In the genomic region with DNA sequence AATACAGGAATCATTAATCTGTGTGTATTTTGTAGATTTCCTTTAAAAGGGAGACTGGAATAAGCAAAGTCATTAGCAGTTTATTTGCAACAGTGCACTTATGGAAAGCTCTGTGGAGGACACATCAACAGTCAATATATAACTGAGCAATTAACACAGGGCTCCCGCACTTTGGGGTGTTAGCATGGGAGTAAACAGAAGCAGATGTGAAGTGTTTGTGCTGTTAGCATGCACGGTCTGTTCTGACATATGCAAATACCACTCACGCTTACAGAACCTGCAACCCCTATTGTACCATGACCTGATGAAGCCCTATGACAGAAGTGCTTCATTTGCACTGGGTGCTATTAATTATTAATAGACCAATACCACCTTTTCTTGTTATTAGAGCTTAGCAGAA, we compare ENCODE assay signal across 8 cellular contexts.
DNase-seq lines count a peak whose midpoint lies in the region; ATAC-seq, FAIRE-seq and TF ChIP-seq lines count a peak whose summit lies in the region.

No MANE protein-coding gene starts in this region.

- no peak overlapping the region for H3K4me3 ChIP-seq in tibial nerve

- POLR2A ChIA-PET in GM10248 (lab: Yijun Ruan, JAX) = no interaction called here

- ATAC-seq in GM19455 (IDR thresholded peaks at IDR 0.05; ENCODE audit: unreplicated experiment) (peak; percentile 84), HG02970 (IDR thresholded peaks at IDR 0.05; ENCODE audit: low FRiP score, unreplicated experiment) (peak; percentile 99)

- no peaks in the 10 kb centered on the region for H3K9me3 ChIP-seq in tibial nerve

- H3K36me3 ChIP-seq in tibial nerve = no peaks in the 10 kb centered on the region

- no peak for FAIRE-seq in GM12891 (lab: Jason Lieb, UNC)

- H3K27me3 ChIP-seq in tibial nerve = no peaks in the 10 kb centered on the region

- no peak overlapping the region for H3K27ac ChIP-seq in tibial nerve

- TF ChIP-seq CTCF in GM10248 (IDR thresholded peaks at IDR 0.05; ENCODE audit: control extremely low read depth, extremely low read depth, low read depth, missing control alignments) (no peak), tibial nerve (IDR thresholded peaks at IDR 0.05) (no peak)

- CTCF ChIA-PET in GM10248 (lab: Yijun Ruan, JAX) = no interaction called here

- DNase-seq in GM10248 (ENCODE audit: extremely low spot score) (peak; percentile 8), NCI-H1105 (lab: John Stamatoyannopoulos, UW) (peak; percentile 59), activated gamma-delta T cell treated with Interleukin-2 at 50 U/mL for 16 hours (no peak), tibial nerve (ENCODE audit: low spot score in 2 of 2) (no peak), GM12891 (ENCODE audit: insufficient read length, low spot score) (no peak), midbrain (lab: John Stamatoyannopoulos, UW) (no peak)

- H3K4me1 ChIP-seq in tibial nerve = no peaks in the 10 kb centered on the region

- no peak for TF ChIP-seq EP300 in tibial nerve (IDR thresholded peaks at IDR 0.05)

- TF ChIP-seq POLR2A in tibial nerve (IDR thresholded peaks at IDR 0.05) (no peak), GM12891 (IDR thresholded peaks at IDR 0.05; ENCODE audit: low read depth, low read length) (no peak)

- WGBS in tibial nerve, 2 donors = 70 to 80% methylated on average over 3 of the region's 3 CpGs

TF ChIP-seq in GM12891, 5 proteins besides CTCF, POLR2A, EP300 and RAD21:
- no peak for TF ChIP-seq POLR2AphosphoS5 (IDR thresholded peaks at IDR 0.05; ENCODE audit: low read depth, low read length)
- TF ChIP-seq SPI1 (IDR thresholded peaks at IDR 0.05; ENCODE audit: low read depth, low read length) = no peak
- no peak for TF ChIP-seq PAX5 (IDR thresholded peaks at IDR 0.05; ENCODE audit: insufficient read depth, low read length, severe bottlenecking)
- no peak for TF ChIP-seq POU2F2 (IDR thresholded peaks at IDR 0.05; ENCODE audit: low read depth, low read length)
- TF ChIP-seq TAF1 (IDR thresholded peaks at IDR 0.05; ENCODE audit: low read depth, low read length) = no peak

Comparison
In these comparisons a context has a peak if more than half of its experiments do, and no peak if none do; other contexts are left out.
1. DNase-seq: peak in GM10248 (single experiment) and NCI-H1105 (single experiment); none in activated gamma-delta T cell treated with Interleukin-2 at 50 U/mL for 16 hours (single experiment), tibial nerve (0 of 2), GM12891 (single experiment) and midbrain (single experiment).